Comparison of ENCODE assay signal across 1 cellular context in the genomic region with DNA sequence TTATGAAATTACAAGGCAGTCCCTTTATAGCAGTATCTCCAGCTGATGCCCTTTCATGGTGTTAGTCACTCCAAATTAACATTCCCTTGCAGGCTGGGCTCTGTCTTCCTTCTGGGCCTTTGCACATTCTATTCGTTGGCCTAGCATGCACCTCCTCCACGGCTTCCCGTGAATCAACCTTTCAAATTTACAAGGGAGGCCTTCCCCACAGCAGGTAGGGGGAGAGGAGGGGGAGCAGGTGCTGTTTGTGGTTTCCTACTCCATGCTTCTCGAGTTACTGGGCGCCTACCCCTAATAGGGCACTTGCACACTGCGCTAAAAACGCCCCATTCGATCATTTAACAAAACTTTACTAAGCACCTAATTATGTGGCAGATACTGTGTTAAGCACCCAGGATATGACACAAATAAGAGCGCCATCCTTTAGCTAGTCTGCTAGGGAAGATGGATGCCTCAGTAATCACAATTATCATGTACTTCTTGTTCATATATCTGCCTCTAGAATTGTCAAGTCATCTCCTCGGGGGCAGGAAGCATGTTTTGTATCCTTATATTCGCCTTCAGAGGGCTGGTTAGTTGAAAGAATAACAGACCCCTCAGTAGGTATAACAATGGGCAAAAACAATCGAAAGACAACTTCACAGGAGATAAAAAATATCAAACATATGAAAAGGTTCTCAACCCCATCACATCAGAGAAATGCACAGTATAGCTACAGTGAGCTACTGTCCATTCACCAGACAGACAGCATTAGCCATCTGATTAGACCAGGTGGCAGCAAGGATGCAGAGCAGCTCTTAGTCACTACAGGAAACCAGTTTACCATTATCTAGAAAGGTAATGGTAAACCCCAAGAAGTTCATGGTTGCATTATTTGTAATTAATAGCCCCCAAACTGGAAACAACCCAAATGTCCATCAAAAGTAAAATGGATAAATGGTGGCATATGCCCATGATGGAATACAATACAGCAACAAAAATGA.
TF ChIP-seq lines count a peak whose summit lies in the region.

No MANE protein-coding gene starts in this region.

TF ChIP-seq in HCT116, 20 proteins besides CTCF, POLR2A, EP300 and RAD21 (continued from another document):
- no peak for TF ChIP-seq POLR2AphosphoS5 (IDR thresholded peaks at IDR 0.05; ENCODE audit: low read depth, low read length)
- TF ChIP-seq FOSL1 (IDR thresholded peaks at IDR 0.05; ENCODE audit: low read depth) = no peak
